ENCODE assay signal across 22 cellular contexts in the genomic region with DNA sequence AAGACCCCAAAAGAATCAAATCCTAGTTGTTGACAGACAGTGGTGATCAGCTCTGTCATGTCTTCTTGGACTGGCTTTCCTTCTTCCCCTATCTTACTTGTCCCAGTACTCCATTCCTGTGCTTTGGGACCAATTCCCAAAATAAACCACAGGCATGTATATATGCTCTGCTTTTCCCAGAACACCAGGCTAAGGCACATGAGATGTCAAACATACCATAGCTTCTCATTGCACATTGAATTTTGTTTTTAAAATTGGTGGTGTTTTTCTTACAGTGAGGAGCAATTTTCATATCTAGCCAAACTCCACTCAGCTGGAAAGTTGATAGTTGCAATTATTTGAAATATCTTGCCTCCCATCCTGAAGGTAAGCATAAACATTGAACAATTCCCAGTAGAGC.
"Had no signal": no experiment of that assay in that cellular context is flagged by ENCODE, and none has a peak within 500 bp of the region (broad histone marks: within the 10 kb centered on the region; RNA-seq: fewer than 3 reads in every experiment).

No MANE protein-coding gene starts in this region.

- DNase-seq: dermis blood vessel endothelial cell; endodermal cell; erythroblast; foreskin keratinocyte; heart left ventricle; hippocampal formation; mesendoderm; naive B cell; occipital lobe; psoas muscle; sigmoid colon; stimulated activated CD4-positive, alpha-beta T cell treated with anti-CD3 and anti-CD28 coated beads, Interleukin-2, amount 100 ng/mL, for 24 hours; stimulated activated CD4-positive, alpha-beta T cell treated with anti-CD3 and anti-CD28 coated beads, Interleukin-4, amount 100 ng/mL, for 4 hours; stimulated activated naive B cell treated with anti-CD40 and anti-IgM and Interleukin-4, amounts not matched to agents 10 μg/mL and 1 μg/mL and 100 μg/mL, for 72 hours; stimulated activated naive CD8-positive, alpha-beta T cell treated with anti-CD3 and anti-CD28 coated beads, Interleukin-15, amount 100 ng/mL, for 72 hours; testis; upper lobe of right lung had no signal

- H3K9me3 ChIP-seq: heart left ventricle, psoas muscle, sigmoid colon, testis, tibial nerve, upper lobe of right lung, vagina had no signal

- H3K27ac Mint-ChIP-seq: endodermal cell; naive B cell; stimulated activated naive B cell treated with anti-CD40 and anti-IgM and Interleukin-4, amounts not matched to agents 10 μg/mL and 1 μg/mL and 100 μg/mL, for 72 hours; stimulated activated naive CD8-positive, alpha-beta T cell treated with anti-CD3 and anti-CD28 coated beads, Interleukin-15, amount 100 ng/mL, for 72 hours had no signal

- H3K4me3 Mint-ChIP-seq: endodermal cell; naive B cell; stimulated activated naive B cell treated with anti-CD40 and anti-IgM and Interleukin-4, amounts not matched to agents 10 μg/mL and 1 μg/mL and 100 μg/mL, for 72 hours; stimulated activated naive CD8-positive, alpha-beta T cell treated with anti-CD3 and anti-CD28 coated beads, Interleukin-15, amount 100 ng/mL, for 72 hours had no signal

- H3K27ac ChIP-seq: foreskin keratinocyte, parathyroid adenoma, psoas muscle, skin epidermis, testis, tibial nerve, upper lobe of right lung, vagina had no signal

- H3K36me3 Mint-ChIP-seq: naive B cell; stimulated activated naive B cell treated with anti-CD40 and anti-IgM and Interleukin-4, amounts not matched to agents 10 μg/mL and 1 μg/mL and 100 μg/mL, for 72 hours had no signal

- H3K4me1 ChIP-seq: foreskin keratinocyte, heart left ventricle, parathyroid adenoma, psoas muscle, testis, tibial nerve, upper lobe of right lung, vagina had no signal

- ATAC-seq: foreskin keratinocyte; heart left ventricle; psoas muscle; stimulated activated naive B cell treated with anti-CD40 and anti-IgM and Interleukin-4, amounts not matched to agents 10 μg/mL and 1 μg/mL and 100 μg/mL, for 72 hours; stimulated activated naive CD8-positive, alpha-beta T cell treated with anti-CD3 and anti-CD28 coated beads, Interleukin-15, amount 100 ng/mL, for 72 hours; upper lobe of right lung had no signal

- H3K9ac ChIP-seq: parathyroid adenoma had no signal

- H3K4me1 Mint-ChIP-seq: endodermal cell; naive B cell; stimulated activated naive B cell treated with anti-CD40 and anti-IgM and Interleukin-4, amounts not matched to agents 10 μg/mL and 1 μg/mL and 100 μg/mL, for 72 hours; stimulated activated naive CD8-positive, alpha-beta T cell treated with anti-CD3 and anti-CD28 coated beads, Interleukin-15, amount 100 ng/mL, for 72 hours had no signal

- H3K4me3 ChIP-seq: heart left ventricle, psoas muscle, sigmoid colon, skin epidermis, testis, tibial nerve, upper lobe of right lung, vagina had no signal

- H3K9me3 Mint-ChIP-seq: endodermal cell; nephron; stimulated activated naive CD8-positive, alpha-beta T cell treated with anti-CD3 and anti-CD28 coated beads, Interleukin-15, amount 100 ng/mL, for 72 hours had no signal

- H3K36me3 ChIP-seq: heart left ventricle, sigmoid colon, tibial nerve, upper lobe of right lung, vagina had no signal

- H3K27me3 Mint-ChIP-seq: stimulated activated naive B cell treated with anti-CD40 and anti-IgM and Interleukin-4, amounts not matched to agents 10 μg/mL and 1 μg/mL and 100 μg/mL, for 72 hours; stimulated activated naive CD8-positive, alpha-beta T cell treated with anti-CD3 and anti-CD28 coated beads, Interleukin-15, amount 100 ng/mL, for 72 hours had no signal

- H3K27me3 ChIP-seq: foreskin keratinocyte, heart left ventricle, sigmoid colon, testis, tibial nerve, upper lobe of right lung, vagina had no signal
